Comparison of ENCODE assay signal across 9 cellular contexts in genomic region chr21:17784604-17785402, GRCh38. TPM values are rescaled to one million over a fixed set of nuclear protein-coding genes. Genes with fewer than 3 reads are reported as not detected.
DNase-seq lines count a peak whose midpoint lies in the region; ATAC-seq and TF ChIP-seq lines count a peak whose summit lies in the region.
"Had no signal": no experiment of that assay in that cellular context is flagged by ENCODE, and none has a peak within 500 bp of the region (broad histone marks: within the 10 kb centered on the region; RNA-seq: fewer than 3 reads in every experiment).

No MANE protein-coding gene starts in this region.

- POLR2A ChIA-PET in activated CD4-positive, alpha-beta T cell treated with anti-CD3 and anti-CD28 coated beads for 36 hours (lab: Charles Lee): interaction anchor here (0.6 to 1.4 kb wide), 2 partner anchors 34 to 42 kb away, joined by 3 to 4 read pairs; no protein-coding TSS in a partner anchor

- peak; percentile 70 for ATAC-seq in activated CD4-positive, alpha-beta T cell treated with anti-CD3 and anti-CD28 coated beads for 36 hours
- peak; percentile 61 for ATAC-seq in HG03039 (IDR thresholded peaks at IDR 0.05; ENCODE audit: unreplicated experiment)
- ATAC-seq: A549 had no signal

- peak overlapping the region; percentile 49 for H3K4me3 Mint-ChIP-seq in activated CD4-positive, alpha-beta T cell treated with anti-CD3 and anti-CD28 coated beads for 36 hours
- no peak overlapping the region for H3K4me3 Mint-ChIP-seq in glutamatergic neuron (ENCODE audit: unreplicated experiment)

- TF ChIP-seq CTCF in SU-DHL-6 (IDR thresholded peaks at IDR 0.05; ENCODE audit: insufficient read depth, low read length, poor library complexity, severe bottlenecking) (no peak), spleen (IDR thresholded peaks at IDR 0.05 in 8 of 11, conservative IDR thresholded peaks at IDR 0.05 in 3 of 11) (no peak), glutamatergic neuron (IDR thresholded peaks at IDR 0.05; ENCODE audit: partially characterized antibody, unreplicated experiment) (no peak)

- H3K27ac ChIP-seq in SU-DHL-6 (ENCODE audit: low read depth, low read length) (peak overlapping the region; percentile 99), spleen (peak overlapping the region; percentile 66 to 90 (median 88))
- H3K27ac ChIP-seq: A549 had no signal

- peaks cover 3% of the 10 kb centered on the region for H3K9me3 Mint-ChIP-seq in activated CD4-positive, alpha-beta T cell treated with anti-CD3 and anti-CD28 coated beads for 36 hours (ENCODE audit: low read depth)
- no peaks in the 10 kb centered on the region for H3K9me3 Mint-ChIP-seq in glutamatergic neuron (ENCODE audit: unreplicated experiment)

- H3K4me2 ChIP-seq in SU-DHL-6 (ENCODE audit: low read depth, low read length, poor library complexity, severe bottlenecking): peak overlapping the region; percentile 89
- H3K4me2 ChIP-seq: A549 had no signal

- CTCF ChIA-PET in activated CD4-positive, alpha-beta T cell treated with anti-CD3 and anti-CD28 coated beads for 36 hours (lab: Charles Lee): interaction anchor here (1.9 kb wide), 1 partner anchor 96 kb away, joined by 10 read pairs; no protein-coding TSS in a partner anchor

- H3K36me3 Mint-ChIP-seq in activated CD4-positive, alpha-beta T cell treated with anti-CD3 and anti-CD28 coated beads for 36 hours (ENCODE audit: low read depth): peaks cover 34% of the 10 kb centered on the region
- peaks cover 15% of the 10 kb centered on the region for H3K36me3 Mint-ChIP-seq in glutamatergic neuron (ENCODE audit: unreplicated experiment)

- H3K9me3 ChIP-seq in SU-DHL-6 (ENCODE audit: insufficient read depth, low read length): no peaks in the 10 kb centered on the region
- H3K9me3 ChIP-seq in spleen: peaks cover 0 to 4% (median 0%) of the 10 kb centered on the region in 8 donors
- H3K9me3 ChIP-seq: A549 had no signal

- 42 to 54% (median 46%) methylated on average over 6 of the region's 6 CpGs for WGBS in spleen, 5 donors

- H3F3A ChIP-seq in SU-DHL-6 (ENCODE audit: insufficient read depth): peaks cover 74% of the 10 kb centered on the region

- intact Hi-C loops in activated CD4-positive, alpha-beta T cell treated with anti-CD3 and anti-CD28 coated beads for 36 hours (cut with DNase I, micrococcal nuclease): loop anchor here (1.0 to 10.0 kb wide), 8 partner anchors 9 to 270 kb away; partner anchors contain the start of genes C21orf91 (in 2 of the 2), BTG3 (in 1 of the 2) and CXADR (in 1 of the 2)
- intact Hi-C loops in spleen (cut with DNase I; ENCODE audit: low total_unique reads): no loop called here

- H3K9me2 ChIP-seq in SU-DHL-6 (replicated peaks; ENCODE audit: insufficient read depth, low read length): no peaks in the 10 kb centered on the region

- peak; percentile 60 for DNase-seq in activated CD4-positive, alpha-beta T cell treated with anti-CD3 and anti-CD28 coated beads for 36 hours
- DNase-seq in activated CD4-positive, alpha-beta T cell treated with anti-CD3 and anti-CD28 coated beads for 1 hour: no peak
- DNase-seq in spleen: no peak
- DNase-seq in glutamatergic neuron: no peak
- DNase-seq in NCI-H1105 treated with DMSO at 0.1 percent for 48 hours (lab: John Stamatoyannopoulos, UW): no peak
- no peak for DNase-seq in iPS-NIHi7 (ENCODE audit: extremely low spot score)

- H3K36me3 ChIP-seq in SU-DHL-6 (ENCODE audit: low read length) (peaks cover 17% of the 10 kb centered on the region), spleen (peaks cover 0 to 25% (median 5%) of the 10 kb centered on the region in 6 donors)

- H3K27me3 Mint-ChIP-seq in activated CD4-positive, alpha-beta T cell treated with anti-CD3 and anti-CD28 coated beads for 36 hours: no peaks in the 10 kb centered on the region
- H3K27me3 Mint-ChIP-seq in glutamatergic neuron (ENCODE audit: unreplicated experiment): no peaks in the 10 kb centered on the region

- H3K27me3 ChIP-seq in SU-DHL-6 (ENCODE audit: low read length) (no peaks in the 10 kb centered on the region), spleen (replicated peaks in 1 of 7) (no peaks in the 10 kb centered on the region)

- H3K79me2 ChIP-seq in SU-DHL-6 (ENCODE audit: insufficient read depth, low read length): peaks cover 4% of the 10 kb centered on the region; the same call in 1 of the 2 replicates

- peak overlapping the region; percentile 85 for H3K27ac Mint-ChIP-seq in activated CD4-positive, alpha-beta T cell treated with anti-CD3 and anti-CD28 coated beads for 36 hours
- no peak overlapping the region for H3K27ac Mint-ChIP-seq in glutamatergic neuron (ENCODE audit: unreplicated experiment)

- H3K9ac ChIP-seq in SU-DHL-6 (ENCODE audit: low read length): peak overlapping the region; percentile 58

- no peaks in the 10 kb centered on the region for H4K20me1 ChIP-seq in SU-DHL-6 (ENCODE audit: low read depth, low read length)

- peaks cover 98% of the 10 kb centered on the region for H3K4me1 Mint-ChIP-seq in activated CD4-positive, alpha-beta T cell treated with anti-CD3 and anti-CD28 coated beads for 36 hours
- no peaks in the 10 kb centered on the region for H3K4me1 Mint-ChIP-seq in glutamatergic neuron (ENCODE audit: low read depth, unreplicated experiment)

- H3K4me1 ChIP-seq in spleen: peaks cover 20 to 99% (median 76%) of the 10 kb centered on the region in 6 donors
- H3K4me1 ChIP-seq: A549 had no signal

- H2AFZ ChIP-seq in SU-DHL-6 (ENCODE audit: low read depth, low read length, severe bottlenecking): no peak overlapping the region

- TF ChIP-seq POLR2A in spleen (IDR thresholded peaks at IDR 0.05): no peak

- H3K4me3 ChIP-seq in SU-DHL-6 (ENCODE audit: insufficient read depth, low read length, poor library complexity, severe bottlenecking) (peak overlapping the region; percentile 42), spleen (peak overlapping the region in 2 of 8 donors; percentile 2 to 55)
- H3K4me3 ChIP-seq: A549 had no signal

RNA-seq across cellular contexts. Expression of gene C21orf91, which starts 34.4 kb away (rescaled TPM):
- total RNA-seq in activated CD4-positive, alpha-beta T cell treated with anti-CD3 and anti-CD28 coated beads for 36 hours: 10 to 100 TPM; 20.8 to 22.9 TPM
- total RNA-seq in spleen (10 to 100 TPM; 12.7 to 28.6 (median 23.6) TPM), glutamatergic neuron (ENCODE audit: unreplicated experiment) (14.3 TPM)
- polyA plus RNA-seq in spleen: 1 to 10 TPM; 4.2 to 5.3 (median 4.6) TPM
